In the genomic region with DNA sequence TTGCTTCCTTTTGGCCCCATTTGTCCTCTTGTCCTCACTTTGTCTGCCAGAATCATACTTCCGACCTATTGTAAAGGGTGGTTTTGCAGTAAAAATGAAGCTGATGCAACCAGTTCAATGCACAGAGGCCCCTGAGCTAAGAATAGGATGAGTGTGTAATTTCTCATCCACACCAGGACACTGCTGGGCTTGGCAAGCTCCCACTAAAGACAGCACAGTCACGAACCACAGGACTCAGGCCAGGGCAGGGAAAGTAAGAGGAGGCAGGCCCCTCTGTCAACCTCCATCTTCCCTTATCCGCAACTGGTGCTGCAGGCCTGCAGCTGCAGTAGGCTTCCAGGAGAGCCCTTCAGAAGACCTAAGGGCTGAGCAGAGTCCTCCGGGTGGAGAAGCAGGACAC, we compare ENCODE assay signal across 3 cellular contexts. TPM values are rescaled to one million over a fixed set of nuclear protein-coding genes. Genes with fewer than 3 reads are reported as not detected.
"Had no signal": no experiment of that assay in that cellular context is flagged by ENCODE, and none has a peak within 500 bp of the region (broad histone marks: within the 10 kb centered on the region; RNA-seq: fewer than 3 reads in every experiment).

No MANE protein-coding gene starts in this region.

RNA-seq across cellular contexts. Expression of a gene that starts 56.7 kb away (rescaled TPM):
- total RNA-seq: PC-9, RPMI7951, SJSA1 had no signal
